Comparison of ENCODE assay signal across 21 cellular contexts in genomic region chr22:21741790-21742189, GRCh38.
"Had no signal": no experiment of that assay in that cellular context is flagged by ENCODE, and none has a peak within 500 bp of the region (broad histone marks: within the 10 kb centered on the region; RNA-seq: fewer than 3 reads in every experiment).

No MANE protein-coding gene starts in this region.

- H3K36me3 ChIP-seq: heart left ventricle, right atrium auricular region, sigmoid colon, stomach, thoracic aorta, transverse colon had no signal

- H3K9me3 ChIP-seq: heart left ventricle, mucosa of descending colon, right atrium auricular region, sigmoid colon, stomach, thoracic aorta, transverse colon had no signal

- H3K4me3 ChIP-seq: coronary artery, heart left ventricle, mucosa of descending colon, right atrium auricular region, sigmoid colon, skin epidermis, stomach, thoracic aorta, transverse colon had no signal

- H3K4me3 Mint-ChIP-seq: endodermal cell, nephron had no signal

- DNase-seq: effector CD4-positive, alpha-beta T cell; endodermal cell; erythroblast; foreskin melanocyte; heart left ventricle; hypothalamus; kidney glomerular epithelial cell; mammary epithelial cell; mucosa of descending colon; sigmoid colon; stimulated activated CD4-positive, alpha-beta T cell treated with anti-CD3 and anti-CD28 coated beads, Interleukin-2, amount 100 ng/mL, for 24 hours; stimulated activated naive CD4-positive, alpha-beta T cell; stomach; substantia nigra; transverse colon had no signal

- H3K27me3 ChIP-seq: heart left ventricle, right atrium auricular region, sigmoid colon, stomach, transverse colon had no signal

- ATAC-seq: heart left ventricle, left lobe of liver, mucosa of descending colon had no signal

- H3K4me1 Mint-ChIP-seq: endodermal cell, nephron had no signal

- H3K27ac ChIP-seq: coronary artery, heart left ventricle, right atrium auricular region, sigmoid colon, skin epidermis, stomach, thoracic aorta, transverse colon had no signal

- H3K9me3 Mint-ChIP-seq: endodermal cell, nephron had no signal

- H3K4me1 ChIP-seq: heart left ventricle, right atrium auricular region, sigmoid colon, stomach, transverse colon had no signal

- H3K27ac Mint-ChIP-seq: endodermal cell, nephron had no signal
